In the genomic region with DNA sequence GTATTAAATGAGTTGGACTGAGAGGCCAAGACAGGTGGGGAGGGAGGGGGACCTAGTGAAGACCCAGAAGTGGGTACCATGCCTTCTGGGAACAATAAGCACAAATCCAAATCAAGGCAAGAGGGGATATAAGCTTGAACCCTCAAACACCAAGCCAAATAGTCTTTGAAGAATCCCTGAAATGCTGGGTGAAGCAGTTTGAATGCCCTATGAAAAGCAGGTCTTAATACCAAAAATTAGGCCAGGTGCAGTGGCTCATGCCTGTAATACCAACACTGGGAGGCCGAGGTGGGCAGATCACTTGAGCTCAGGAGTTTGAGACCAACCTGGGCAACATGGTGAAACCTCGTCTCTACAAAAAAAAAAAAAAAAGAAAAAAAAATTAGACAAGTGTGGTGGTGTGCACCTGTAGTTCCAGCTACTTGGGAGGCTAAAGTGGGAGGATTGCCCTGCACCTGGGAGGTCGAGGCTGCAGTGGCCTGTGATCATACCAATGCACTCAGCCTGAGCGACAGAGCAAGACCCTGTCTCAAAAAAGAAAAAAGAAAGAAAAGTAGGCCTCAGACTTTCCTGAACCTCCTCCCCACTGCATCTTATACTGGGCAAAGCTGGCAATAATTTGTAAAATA, we compare ENCODE assay signal across 9 cellular contexts. TPM values are rescaled to one million over a fixed set of nuclear protein-coding genes. Genes with fewer than 3 reads are reported as not detected.
DNase-seq lines count a peak whose midpoint lies in the region; ATAC-seq and TF ChIP-seq lines count a peak whose summit lies in the region.
"Had no signal": no experiment of that assay in that cellular context is flagged by ENCODE, and none has a peak within 500 bp of the region (broad histone marks: within the 10 kb centered on the region; RNA-seq: fewer than 3 reads in every experiment).

No MANE protein-coding gene starts in this region.

- DNase-seq in right cardiac atrium, result no peak
- DNase-seq in Right ventricle myocardium inferior (ENCODE audit: missing footprints), result no peak
- DNase-seq in ascending aorta (ENCODE audit: low spot score in 2 of 2), result no peak
- no peak for DNase-seq in natural killer cell
- DNase-seq in vagina (ENCODE audit: extremely low spot score in 2 of 2), result no peak
- no peak for DNase-seq in amniotic stem cell (lab: John Stamatoyannopoulos, UW)
- no peak for DNase-seq in Calu3
- DNase-seq in prostate gland (ENCODE audit: low spot score), result no peak
- DNase-seq: NCI-H1048 had no signal

- peaks cover 9% of the 10 kb centered on the region for H3K4me1 ChIP-seq in right cardiac atrium (ENCODE audit: control insufficient read depth, insufficient read depth, low read length)
- H3K4me1 ChIP-seq in ascending aorta, result peaks cover 8 to 22% of the 10 kb centered on the region in 2 donors
- H3K4me1 ChIP-seq in vagina, result peaks cover 44% of the 10 kb centered on the region
- H3K4me1 ChIP-seq in prostate gland (replicated peaks), result no peaks in the 10 kb centered on the region

- intact Hi-C loops in right cardiac atrium (cut with DNase I), result no loop called here
- intact Hi-C loops in Right ventricle myocardium inferior (cut with DNase I), result no loop called here
- intact Hi-C loops in ascending aorta (cut with DNase I), result no loop called here
- intact Hi-C loops in natural killer cell (cut with micrococcal nuclease), result no loop called here
- intact Hi-C loops in vagina (cut with DNase I), result no loop called here
- intact Hi-C loops in Calu3 (cut with micrococcal nuclease; ENCODE audit: unreplicated experiment), result no loop called here
- intact Hi-C loops in prostate gland (cut with DNase I), result no loop called here

- TF ChIP-seq CTCF in ascending aorta (IDR thresholded peaks at IDR 0.05), result no peak
- TF ChIP-seq CTCF in natural killer cell (IDR thresholded peaks at IDR 0.05), result no peak
- no peak for TF ChIP-seq CTCF in vagina (IDR thresholded peaks at IDR 0.05)
- no peak for TF ChIP-seq CTCF in Calu3 (IDR thresholded peaks at IDR 0.05; ENCODE audit: unreplicated experiment)
- TF ChIP-seq CTCF in prostate gland (IDR thresholded peaks at IDR 0.05), result no peak

- no peaks in the 10 kb centered on the region for H3K27me3 Mint-ChIP-seq in natural killer cell (ENCODE audit: low read depth in 2 of 2)
- no peaks in the 10 kb centered on the region for H3K27me3 Mint-ChIP-seq in Calu3 (ENCODE audit: unreplicated experiment)

- H3K4me1 Mint-ChIP-seq in natural killer cell, result peaks cover 66 to 80% of the 10 kb centered on the region in 2 donors
- H3K4me1 Mint-ChIP-seq in Calu3 (ENCODE audit: low read depth, unreplicated experiment), result peaks cover 32% of the 10 kb centered on the region

- H3K27ac Mint-ChIP-seq in natural killer cell (peak overlapping the region; percentile 99 to 100), Calu3 (ENCODE audit: unreplicated experiment) (no peak overlapping the region)

- H3K36me3 Mint-ChIP-seq in natural killer cell (peaks cover 6% of the 10 kb centered on the region), Calu3 (ENCODE audit: insufficient read depth, unreplicated experiment) (peaks cover 47% of the 10 kb centered on the region)

- ATAC-seq in right cardiac atrium (no peak), Right ventricle myocardium inferior (no peak), natural killer cell (no peak)

- H3K9me3 Mint-ChIP-seq in natural killer cell (no peaks in the 10 kb centered on the region), Calu3 (ENCODE audit: low read depth, unreplicated experiment) (no peaks in the 10 kb centered on the region)

- H3K4me3 ChIP-seq in right cardiac atrium (ENCODE audit: low read length) (no peak overlapping the region), ascending aorta (no peak overlapping the region), vagina (no peak overlapping the region), prostate gland (no peak overlapping the region)

- no peak for TF ChIP-seq POLR2A in vagina (IDR thresholded peaks at IDR 0.05)
- TF ChIP-seq POLR2A in prostate gland (IDR thresholded peaks at IDR 0.05), result no peak

- WGBS in right cardiac atrium, result 92% methylated on average over 4 of the region's 4 CpGs
- WGBS in prostate gland, result 97% methylated on average over 4 of the region's 4 CpGs

- H3K36me3 ChIP-seq in ascending aorta (peaks cover 0 to 4% of the 10 kb centered on the region in 2 donors), vagina (peaks cover 0 to 6% of the 10 kb centered on the region in 2 donors), prostate gland (no peaks in the 10 kb centered on the region)

- H3K9me3 ChIP-seq in right cardiac atrium (ENCODE audit: control insufficient read depth, low read length), result no peaks in the 10 kb centered on the region
- no peaks in the 10 kb centered on the region for H3K9me3 ChIP-seq in ascending aorta
- H3K9me3 ChIP-seq in vagina, result no peaks in the 10 kb centered on the region
- H3K9me3 ChIP-seq in prostate gland, result no peaks in the 10 kb centered on the region

- BruUV-seq in Calu3 (replicated peaks; lab: Mats Ljungman, UMichigan), result no TSS peak

- H3K27me3 ChIP-seq in right cardiac atrium (ENCODE audit: control insufficient read depth, insufficient read depth), result no peaks in the 10 kb centered on the region
- H3K27me3 ChIP-seq in ascending aorta, result no peaks in the 10 kb centered on the region
- no peaks in the 10 kb centered on the region for H3K27me3 ChIP-seq in vagina
- no peaks in the 10 kb centered on the region for H3K27me3 ChIP-seq in prostate gland (replicated peaks; ENCODE audit: insufficient read depth)

- peak overlapping the region; percentile 4 for H3K27ac ChIP-seq in right cardiac atrium (ENCODE audit: low read length)
- H3K27ac ChIP-seq in ascending aorta, result peak overlapping the region; percentile 28 to 98
- peak overlapping the region; percentile 100 for H3K27ac ChIP-seq in vagina
- no peak overlapping the region for H3K27ac ChIP-seq in prostate gland

- CTCF ChIA-PET in Calu3 (lab: Charles Lee), result no interaction called here

- H3K4me3 Mint-ChIP-seq in natural killer cell (peak overlapping the region; percentile 97), Calu3 (ENCODE audit: low read depth, unreplicated experiment) (no peak overlapping the region)

RNA-seq across cellular contexts. Expression of gene PCBP1, which starts 3.5 kb away (rescaled TPM):
- total RNA-seq in right cardiac atrium (100 to 1,000 TPM; 233 to 259 (median 239) TPM), Right ventricle myocardium inferior (203 TPM), ascending aorta (227 TPM), natural killer cell (100 to 1,000 TPM; 329 to 358 (median 352) TPM), vagina (210 TPM), Calu3 (2022) (252 and 260 TPM in 2 replicates), prostate gland (100 to 1,000 TPM; 166 to 219 TPM)
- polyA plus RNA-seq in right cardiac atrium, result 280 TPM

Comparison
In these comparisons a context has a peak if more than half of its experiments do, and no peak if none do; other contexts are left out.
1. H3K27ac ChIP-seq: peak in right cardiac atrium (single experiment), ascending aorta (2 of 2) and vagina (single experiment); none in prostate gland (0 of 2).